8 cellular contexts compared by ENCODE assay signal in the genomic region with DNA sequence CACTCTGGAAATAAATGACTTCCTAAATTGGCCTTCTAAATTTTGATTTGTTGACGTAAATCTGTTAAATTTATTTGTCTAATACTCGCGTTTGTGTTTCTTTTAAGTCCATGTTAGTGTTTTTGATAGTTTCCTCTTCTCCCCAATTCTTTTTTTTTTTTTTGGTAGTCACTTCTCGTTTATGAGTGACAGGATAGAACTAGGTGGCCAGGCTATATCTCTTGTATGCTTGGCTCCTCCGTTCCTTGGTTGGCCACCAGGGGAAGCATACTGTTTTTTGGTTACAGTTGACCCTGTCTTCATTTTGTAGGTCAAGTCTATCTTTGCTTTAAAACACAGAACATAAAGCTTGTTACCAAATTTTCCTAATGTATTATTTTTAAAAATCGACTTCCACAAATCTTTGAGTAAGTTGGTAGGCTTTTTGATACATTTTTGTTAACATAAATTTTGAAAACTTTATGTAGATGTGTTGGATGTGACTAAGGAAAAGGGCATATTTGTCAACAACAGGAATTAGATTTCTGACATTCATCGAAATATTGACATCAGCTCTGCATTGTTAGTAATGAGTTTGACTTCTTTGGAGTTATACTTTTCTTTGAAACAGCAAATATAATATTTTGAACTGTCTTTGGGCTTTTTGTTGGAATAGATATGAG.
A peak's percentile ranks its signal among the peaks of the same experiment; 100 is the strongest.
DNase-seq lines count a peak whose midpoint lies in the region; TF ChIP-seq lines count a peak whose summit lies in the region.

No MANE protein-coding gene starts in this region.

- H3K4me3 ChIP-seq in HEK293 (ENCODE audit: low read depth, low read length) (peak overlapping the region; percentile 89), cardiac fibroblast (replicated peaks in 1 of 2; ENCODE audit: low read depth in 2 of 2, low read length in 2 of 2) (peak overlapping the region; percentile 77 to 87)

- peaks cover under 1 to 7% of the 10 kb centered on the region in 2 experiments; a peak in 2 of 3 replicates for H3K36me3 ChIP-seq in HEK293 (ENCODE audit: control insufficient read depth in 2 of 2, insufficient read depth in 1 of 2, low read length in 2 of 2)

- CTCF ChIA-PET in HEK293 (lab: Yijun Ruan, JAX): interaction anchor here (0.6 to 2.7 kb wide), 44 partner anchors 9 to 323 kb away, joined by 3 to 21 read pairs (median 4); no protein-coding TSS in a partner anchor

- POLR2A ChIA-PET in HEK293 (lab: Yijun Ruan, JAX): interaction anchor here (0.7 to 1.6 kb wide), 6 partner anchors 9 to 739 kb away, joined by 3 to 4 read pairs (median 3); a partner anchor contains a TSS

- DNase-seq in COLO829 (ENCODE audit: low spot score) (peak; percentile 89), NCI-H2171 (lab: John Stamatoyannopoulos, UW) (peak; percentile 41), UCSD-AML1 (lab: John Stamatoyannopoulos, UW; ENCODE audit: unreplicated experiment) (peak; percentile 49), cardiac fibroblast (ENCODE audit: low read depth in 2 of 2) (peak; percentile 70 to 72), iris pigment epithelial cell (ENCODE audit: low read depth) (peak; percentile 72), putamen (ENCODE audit: low spot score) (no peak)
- DNase-seq in stimulated activated CD4-positive, alpha-beta T cell treated with anti-CD3 and anti-CD28 coated beads, Interleukin-1b, Interleukin-23, amount 100 ng/mL, for 4 hours (ENCODE audit: low read depth in 2 of 2): peak; percentile 32 to 42

- no peaks in the 10 kb centered on the region for H3K9me3 ChIP-seq in HEK293 (ENCODE audit: control insufficient read depth, insufficient read depth, low read depth, low read length)

- no peaks in the 10 kb centered on the region; the same call in 1 of the 2 replicates for H3K4me1 ChIP-seq in HEK293 (ENCODE audit: control insufficient read depth, insufficient read depth, low read length)

- no peak overlapping the region for H3K27ac ChIP-seq in HEK293 (ENCODE audit: extremely low read depth, low read depth, low read length)

- TF ChIP-seq CTCF in HEK293 (tag by site-specific recombination; IDR thresholded peaks at IDR 0.05) (no peak), cardiac fibroblast (IDR thresholded peaks at IDR 0.05; ENCODE audit: low read depth, low read length) (peak; percentile 92)

TF ChIP-seq in HEK293, 187 proteins besides CTCF, POLR2A, EP300 and RAD21 (continues in another document):
- TF ChIP-seq, protein P1, sequence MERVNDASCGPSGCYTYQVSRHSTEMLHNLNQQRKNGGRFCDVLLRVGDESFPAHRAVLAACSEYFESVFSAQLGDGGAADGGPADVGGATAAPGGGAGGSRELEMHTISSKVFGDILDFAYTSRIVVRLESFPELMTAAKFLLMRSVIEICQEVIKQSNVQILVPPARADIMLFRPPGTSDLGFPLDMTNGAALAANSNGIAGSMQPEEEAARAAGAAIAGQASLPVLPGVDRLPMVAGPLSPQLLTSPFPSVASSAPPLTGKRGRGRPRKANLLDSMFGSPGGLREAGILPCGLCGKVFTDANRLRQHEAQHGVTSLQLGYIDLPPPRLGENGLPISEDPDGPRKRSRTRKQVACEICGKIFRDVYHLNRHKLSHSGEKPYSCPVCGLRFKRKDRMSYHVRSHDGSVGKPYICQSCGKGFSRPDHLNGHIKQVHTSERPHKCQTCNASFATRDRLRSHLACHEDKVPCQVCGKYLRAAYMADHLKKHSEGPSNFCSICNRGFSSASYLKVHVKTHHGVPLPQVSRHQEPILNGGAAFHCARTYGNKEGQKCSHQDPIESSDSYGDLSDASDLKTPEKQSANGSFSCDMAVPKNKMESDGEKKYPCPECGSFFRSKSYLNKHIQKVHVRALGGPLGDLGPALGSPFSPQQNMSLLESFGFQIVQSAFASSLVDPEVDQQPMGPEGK (tag by site-specific recombination; IDR thresholded peaks at IDR 0.05): no peak
- TF ChIP-seq KLF1 (tag by site-specific recombination; IDR thresholded peaks at IDR 0.05) (no peak), ZNF394 (tag by site-specific recombination; IDR thresholded peaks at IDR 0.05; ENCODE audit: borderline replicate concordance) (no peak), MEIS1 (CRISPR knock-in tag; IDR thresholded peaks at IDR 0.05; ENCODE audit: borderline replicate concordance) (0 out of 2 replicates have a peak, but pooled peaks have one; percentile 39), GLIS1 (tag by site-specific recombination; IDR thresholded peaks at IDR 0.05) (no peak), ZNF239 (tag by site-specific recombination; IDR thresholded peaks at IDR 0.05) (no peak), ZNF335 (tag by site-specific recombination; conservative IDR thresholded peaks at IDR 0.05) (peak; percentile 67), ZNF433 (tag by site-specific recombination; IDR thresholded peaks at IDR 0.05; ENCODE audit: low read depth) (no peak), ZNF366 (tag by site-specific recombination; conservative IDR thresholded peaks at IDR 0.05) (0 out of 2 replicates have a peak, but pooled peaks have one; percentile 34), KLF8 (tag by site-specific recombination; IDR thresholded peaks at IDR 0.05) (peak; percentile 25; the same call in 1 of the 2 replicates), ZNF311 (tag by site-specific recombination; IDR thresholded peaks at IDR 0.05; ENCODE audit: borderline replicate concordance) (no peak), KLF9 (tag by site-specific recombination; IDR thresholded peaks at IDR 0.05; ENCODE audit: low read depth) (no peak), ZNF121 (tag by site-specific recombination; IDR thresholded peaks at IDR 0.05) (no peak), ZNF132 (tag by site-specific recombination; IDR thresholded peaks at IDR 0.05; ENCODE audit: borderline replicate concordance) (no peak), ZNF626 (tag by site-specific recombination; IDR thresholded peaks at IDR 0.05) (no peak), ZNF629 (tag by site-specific recombination; IDR thresholded peaks at IDR 0.05) (0 out of 2 replicates have a peak, but pooled peaks have one; percentile 10), SP7 (tag by site-specific recombination; IDR thresholded peaks at IDR 0.05) (peak; percentile 16; the same call in 1 of the 2 replicates), ZNF10 (tag by site-specific recombination; IDR thresholded peaks at IDR 0.05) (no peak), ZNF670 (tag by site-specific recombination; IDR thresholded peaks at IDR 0.05; ENCODE audit: low read depth) (no peak), BCL11B (tag by site-specific recombination; IDR thresholded peaks at IDR 0.05; ENCODE audit: low read depth) (no peak), ZNF23 (tag by site-specific recombination; IDR thresholded peaks at IDR 0.05; ENCODE audit: borderline replicate concordance) (no peak), GLIS2 (tag by site-specific recombination; IDR thresholded peaks at IDR 0.05) (no peak), ZFP69B (tag by site-specific recombination; IDR thresholded peaks at IDR 0.05) (no peak), ZFP37 (tag by site-specific recombination; IDR thresholded peaks at IDR 0.05) (no peak), ZNF133 (tag by site-specific recombination; IDR thresholded peaks at IDR 0.05) (no peak)
- TF ChIP-seq, protein P2, sequence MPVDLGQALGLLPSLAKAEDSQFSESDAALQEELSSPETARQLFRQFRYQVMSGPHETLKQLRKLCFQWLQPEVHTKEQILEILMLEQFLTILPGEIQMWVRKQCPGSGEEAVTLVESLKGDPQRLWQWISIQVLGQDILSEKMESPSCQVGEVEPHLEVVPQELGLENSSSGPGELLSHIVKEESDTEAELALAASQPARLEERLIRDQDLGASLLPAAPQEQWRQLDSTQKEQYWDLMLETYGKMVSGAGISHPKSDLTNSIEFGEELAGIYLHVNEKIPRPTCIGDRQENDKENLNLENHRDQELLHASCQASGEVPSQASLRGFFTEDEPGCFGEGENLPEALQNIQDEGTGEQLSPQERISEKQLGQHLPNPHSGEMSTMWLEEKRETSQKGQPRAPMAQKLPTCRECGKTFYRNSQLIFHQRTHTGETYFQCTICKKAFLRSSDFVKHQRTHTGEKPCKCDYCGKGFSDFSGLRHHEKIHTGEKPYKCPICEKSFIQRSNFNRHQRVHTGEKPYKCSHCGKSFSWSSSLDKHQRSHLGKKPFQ (tag by site-specific recombination; IDR thresholded peaks at IDR 0.05): no peak
- TF ChIP-seq, protein P3, sequence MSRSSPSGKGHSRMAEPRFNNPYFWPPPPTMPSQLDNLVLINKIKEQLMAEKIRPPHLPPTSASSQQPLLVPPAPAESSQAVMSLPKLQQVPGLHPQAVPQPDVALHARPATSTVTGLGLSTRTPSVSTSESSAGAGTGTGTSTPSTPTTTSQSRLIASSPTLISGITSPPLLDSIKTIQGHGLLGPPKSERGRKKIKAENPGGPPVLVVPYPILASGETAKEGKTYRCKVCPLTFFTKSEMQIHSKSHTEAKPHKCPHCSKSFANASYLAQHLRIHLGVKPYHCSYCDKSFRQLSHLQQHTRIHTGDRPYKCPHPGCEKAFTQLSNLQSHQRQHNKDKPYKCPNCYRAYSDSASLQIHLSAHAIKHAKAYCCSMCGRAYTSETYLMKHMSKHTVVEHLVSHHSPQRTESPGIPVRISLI (tag by site-specific recombination; IDR thresholded peaks at IDR 0.05): peak; percentile 83; the same call in 1 of the 2 replicates
- TF ChIP-seq, protein P4, sequence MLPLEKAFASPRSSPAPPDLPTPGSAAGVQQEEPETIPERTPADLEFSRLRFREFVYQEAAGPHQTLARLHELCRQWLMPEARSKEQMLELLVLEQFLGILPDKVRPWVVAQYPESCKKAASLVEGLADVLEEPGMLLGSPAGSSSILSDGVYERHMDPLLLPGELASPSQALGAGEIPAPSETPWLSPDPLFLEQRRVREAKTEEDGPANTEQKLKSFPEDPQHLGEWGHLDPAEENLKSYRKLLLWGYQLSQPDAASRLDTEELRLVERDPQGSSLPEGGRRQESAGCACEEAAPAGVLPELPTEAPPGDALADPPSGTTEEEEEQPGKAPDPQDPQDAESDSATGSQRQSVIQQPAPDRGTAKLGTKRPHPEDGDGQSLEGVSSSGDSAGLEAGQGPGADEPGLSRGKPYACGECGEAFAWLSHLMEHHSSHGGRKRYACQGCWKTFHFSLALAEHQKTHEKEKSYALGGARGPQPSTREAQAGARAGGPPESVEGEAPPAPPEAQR (tag by site-specific recombination; IDR thresholded peaks at IDR 0.05): no peak
